Comparison of ENCODE assay signal across 8 cellular contexts in genomic region chr2:172172513-172173217, GRCh38.
DNase-seq lines count a peak whose midpoint lies in the region; ATAC-seq and TF ChIP-seq lines count a peak whose summit lies in the region.

No MANE protein-coding gene starts in this region.

- no peak overlapping the region for H3K27ac Mint-ChIP-seq in T-helper 1 cell treated with Interleukin-12 subunit alpha and Interleukin-12 subunit beta and Interleukin-4 antibody, amounts not matched to agents 30 μg/mL and 1 μg/mL, for 36 hours

- H3K27ac ChIP-seq in transverse colon: peak overlapping the region; percentile 64 to 83 (median 76)

- peaks cover 5% of the 10 kb centered on the region for H3K9me3 Mint-ChIP-seq in T-helper 1 cell treated with Interleukin-12 subunit alpha and Interleukin-12 subunit beta and Interleukin-4 antibody, amounts not matched to agents 30 μg/mL and 1 μg/mL, for 36 hours

- H3K36me3 ChIP-seq in transverse colon: no peaks in the 10 kb centered on the region

- ATAC-seq in left ventricle myocardium superior (peak; percentile 100), HG03039 (IDR thresholded peaks at IDR 0.05; ENCODE audit: unreplicated experiment) (no peak)

- no peak for TF ChIP-seq EP300 in transverse colon (IDR thresholded peaks at IDR 0.05; ENCODE audit: low read depth)

- peak overlapping the region; percentile 77 for H3K4me3 Mint-ChIP-seq in T-helper 1 cell treated with Interleukin-12 subunit alpha and Interleukin-12 subunit beta and Interleukin-4 antibody, amounts not matched to agents 30 μg/mL and 1 μg/mL, for 36 hours

- peaks cover 0 to 46% (median 27%) of the 10 kb centered on the region in 4 donors for H3K4me1 ChIP-seq in transverse colon

- H3K9me3 ChIP-seq in transverse colon: no peaks in the 10 kb centered on the region

- TF ChIP-seq POLR2A in transverse colon (IDR thresholded peaks at IDR 0.05): peak; percentile 46

- peak; percentile 96 for TF ChIP-seq CTCF in LNCaP clone FGC (IDR thresholded peaks at IDR 0.05; ENCODE audit: control insufficient read depth, extremely low read depth, insufficient read depth)
- TF ChIP-seq CTCF in transverse colon (IDR thresholded peaks at IDR 0.05): peak; percentile 66 to 92 (median 80)

- in situ Hi-C loops in transverse colon (cut with MboI; ENCODE audit: low pct_ligation_motif_present in 1 of 4, low pct_unique_long_range_greater_than_20kb in 1 of 4, low sequenced_read_pairs in 3 of 4): loop anchor here (5.0 to 10.0 kb wide), 2 partner anchors 292 to 295 kb away; no protein-coding TSS in a partner anchor

- intact Hi-C loops in left ventricle myocardium superior (cut with micrococcal nuclease): loop anchor here (5.0 kb wide), 1 partner anchor 295 kb away; no protein-coding TSS in a partner anchor
- intact Hi-C loops in transverse colon (cut with DNase I; ENCODE audit: low total_unique reads): loop anchor here (1.0 kb wide), 1 partner anchor 291 kb away; no protein-coding TSS in a partner anchor

- H3K4me1 Mint-ChIP-seq in T-helper 1 cell treated with Interleukin-12 subunit alpha and Interleukin-12 subunit beta and Interleukin-4 antibody, amounts not matched to agents 30 μg/mL and 1 μg/mL, for 36 hours (ENCODE audit: low read depth): peaks cover 7% of the 10 kb centered on the region

- 2 to 4% methylated on average over 3 to 43 of the region's 58 CpGs for WGBS in transverse colon (ENCODE audit: low coverage in 1 of 2), 2 donors

- peaks cover 13% of the 10 kb centered on the region for H3K27me3 ChIP-seq in transverse colon

- peaks cover 4% of the 10 kb centered on the region for H3K36me3 Mint-ChIP-seq in T-helper 1 cell treated with Interleukin-12 subunit alpha and Interleukin-12 subunit beta and Interleukin-4 antibody, amounts not matched to agents 30 μg/mL and 1 μg/mL, for 36 hours (ENCODE audit: low read depth)

- H3K4me3 ChIP-seq in LNCaP clone FGC (ENCODE audit: low read depth, low read length) (peak overlapping the region; percentile 43), transverse colon (peak overlapping the region; percentile 41 to 61 (median 50))

- DNase-seq in DMS53 (lab: John Stamatoyannopoulos, UW) (peak; percentile 94), LNCaP clone FGC (ENCODE audit: low read depth) (peak; percentile 40), amniotic epithelial cell (ENCODE audit: low read depth) (peak; percentile 18), left ventricle myocardium superior (peak; percentile 83), pons (ENCODE audit: low spot score) (peak; percentile 9), transverse colon (peak; percentile 86)

- H3K27me3 Mint-ChIP-seq in T-helper 1 cell treated with Interleukin-12 subunit alpha and Interleukin-12 subunit beta and Interleukin-4 antibody, amounts not matched to agents 30 μg/mL and 1 μg/mL, for 36 hours (ENCODE audit: low read depth): peaks cover 30% of the 10 kb centered on the region

Comparison
In these comparisons a context has a peak if more than half of its experiments do, and no peak if none do; other contexts are left out.
1. DNase-seq: peak in every context shown above with its lines; median percentile 94 in DMS53; 86 in transverse colon; 83 in left ventricle myocardium superior; 40 in LNCaP clone FGC; 18 in amniotic epithelial cell; 9 in pons.